ENCODE assay signal across 8 cellular contexts in the genomic region with DNA sequence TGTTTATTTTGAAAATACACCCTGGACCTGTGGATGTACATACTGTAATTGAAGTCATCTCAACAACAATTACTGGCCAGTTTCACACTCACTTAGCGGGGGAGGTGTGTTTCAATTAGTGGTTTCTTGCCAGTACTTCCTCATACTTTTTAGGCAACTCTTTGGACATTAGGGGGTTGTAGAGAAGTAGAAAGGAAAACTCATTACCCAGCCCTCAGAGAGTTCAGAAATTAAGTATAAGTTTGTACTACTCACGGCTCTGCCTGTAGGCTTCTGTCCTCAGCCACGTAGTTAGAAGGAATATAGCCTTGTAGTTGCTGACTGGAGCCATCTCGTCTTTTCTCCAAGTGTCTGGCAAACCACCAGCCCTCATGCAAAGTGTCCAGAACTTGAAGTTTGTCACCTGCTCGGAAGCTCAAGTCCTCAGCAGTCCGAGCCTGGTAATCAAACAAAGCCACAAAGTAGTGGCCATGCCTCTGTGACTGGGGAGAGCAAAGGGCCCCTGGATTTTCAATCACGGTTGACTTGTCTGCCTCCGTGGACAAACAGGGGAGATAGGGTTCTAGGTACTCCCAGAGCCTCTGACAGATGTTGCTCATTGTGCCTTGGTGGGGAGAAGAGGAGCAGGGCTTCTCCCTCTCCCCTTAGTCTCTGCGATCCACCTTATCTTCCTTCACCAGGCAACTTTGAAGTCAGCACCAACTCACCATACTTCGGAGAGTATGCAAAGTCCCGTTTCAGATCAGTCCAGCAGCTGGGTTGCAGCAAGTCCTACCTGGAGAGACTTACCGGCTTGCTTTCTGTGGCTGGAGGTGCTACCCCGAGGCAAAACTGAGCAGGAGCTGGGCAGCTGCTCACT. TPM values are rescaled to one million over a fixed set of nuclear protein-coding genes. Genes with fewer than 3 reads are reported as not detected.
DNase-seq lines count a peak whose midpoint lies in the region; ATAC-seq and TF ChIP-seq lines count a peak whose summit lies in the region.

No MANE protein-coding gene starts in this region.

- peak overlapping the region; percentile 84 to 85 for H3K27ac ChIP-seq in ascending aorta
- H3K27ac ChIP-seq in mucosa of rectum (ENCODE audit: low read depth in 2 of 2, low read length in 2 of 2): peak overlapping the region; percentile 81 to 91
- no peak overlapping the region for H3K27ac ChIP-seq in substantia nigra (ENCODE audit: low read depth, low read length, poor library complexity, severe bottlenecking)

- no peaks in the 10 kb centered on the region for H3K27me3 ChIP-seq in ascending aorta
- H3K27me3 ChIP-seq in mucosa of rectum (ENCODE audit: control insufficient read depth in 2 of 2, insufficient read depth in 2 of 2, low read length in 2 of 2): no peaks in the 10 kb centered on the region

- peak overlapping the region; percentile 66 to 80 for H3K9ac ChIP-seq in mucosa of rectum (ENCODE audit: low read depth in 1 of 2, low read length in 2 of 2)

- H3K9me3 ChIP-seq in ascending aorta (no peaks in the 10 kb centered on the region), mucosa of rectum (ENCODE audit: control insufficient read depth in 2 of 2, low read length in 2 of 2) (no peaks in the 10 kb centered on the region)

- peak; percentile 72 for DNase-seq in DMS53 (lab: John Stamatoyannopoulos, UW)
- DNase-seq in DMS53 treated with DMSO at 0.1 percent for 48 hours (lab: John Stamatoyannopoulos, UW; ENCODE audit: unreplicated experiment): no peak
- no peak for DNase-seq in ascending aorta (ENCODE audit: low spot score in 2 of 2)
- no peak for DNase-seq in NCI-H187 (lab: John Stamatoyannopoulos, UW)
- DNase-seq in UCSD-AML1 (lab: John Stamatoyannopoulos, UW; ENCODE audit: unreplicated experiment): no peak
- DNase-seq in substantia nigra (lab: John Stamatoyannopoulos, UW): no peak

- H3K36me3 ChIP-seq in ascending aorta (no peaks in the 10 kb centered on the region), mucosa of rectum (ENCODE audit: control insufficient read depth in 2 of 2, insufficient read depth in 2 of 2, low read length in 2 of 2) (no peaks in the 10 kb centered on the region)

- peak; percentile 88 for ATAC-seq in HG03432 (IDR thresholded peaks at IDR 0.05; ENCODE audit: unreplicated experiment)

- H3K4me1 ChIP-seq in ascending aorta (peaks cover 0 to 9% of the 10 kb centered on the region in 2 donors), mucosa of rectum (ENCODE audit: control insufficient read depth in 2 of 2, insufficient read depth in 2 of 2, low read length in 2 of 2) (peaks cover 2 to 21% of the 10 kb centered on the region in 2 donors)

- no peak for TF ChIP-seq CTCF in ascending aorta (IDR thresholded peaks at IDR 0.05)

- peak overlapping the region; percentile 50 to 85 for H3K4me3 ChIP-seq in ascending aorta
- H3K4me3 ChIP-seq in mucosa of rectum (ENCODE audit: low read length in 2 of 2): peak overlapping the region; percentile 62 to 91

- intact Hi-C loops in ascending aorta (cut with DNase I): loop anchor here (2.0 kb wide), 2 partner anchors 29 to 49 kb away; no protein-coding TSS in a partner anchor

RNA-seq across cellular contexts. Expression of a gene that starts 0.7 kb away (rescaled TPM):
- 8.4 TPM for total RNA-seq in ascending aorta

RNA-seq across cellular contexts. Expression of a gene that starts 40.7 kb away (rescaled TPM):
- 4.6 TPM for total RNA-seq in ascending aorta
